1 cellular context compared by ENCODE assay signal in the genomic region with DNA sequence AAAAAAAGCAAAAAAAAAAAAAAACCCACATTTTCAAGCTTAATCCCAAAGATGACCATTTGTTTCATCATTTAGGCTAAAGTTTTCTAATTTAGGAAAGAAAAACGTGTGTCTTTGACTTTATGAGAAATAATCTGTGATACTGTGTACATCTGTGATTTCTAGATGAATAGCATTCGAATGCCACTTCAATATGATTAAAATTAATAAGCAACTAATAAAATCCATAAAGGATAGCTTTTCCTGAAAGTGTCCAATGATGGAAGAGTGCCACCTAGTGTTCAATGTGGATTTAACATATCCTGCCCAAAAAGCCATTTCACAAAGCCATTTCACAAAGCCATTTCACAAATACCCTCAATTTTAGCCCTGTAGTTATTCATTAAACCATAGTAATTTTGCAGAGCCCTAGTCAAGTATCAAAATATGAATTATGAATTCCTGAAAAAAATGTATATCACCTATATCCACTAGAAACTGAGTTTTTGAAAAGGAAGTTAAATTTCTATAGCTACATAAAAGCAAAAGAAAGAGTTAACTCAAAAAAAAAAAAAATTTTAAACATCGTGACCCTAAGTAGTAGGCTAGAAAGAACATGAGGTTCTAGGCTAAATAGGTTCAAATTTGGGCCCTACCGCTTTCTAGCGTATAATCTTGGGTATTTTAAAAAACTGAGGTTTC.
A peak's percentile ranks its signal among the peaks of the same experiment; 100 is the strongest.
TF ChIP-seq lines count a peak whose summit lies in the region.

No MANE protein-coding gene starts in this region.

TF ChIP-seq in K562, 482 proteins besides CTCF, POLR2A, EP300 and RAD21 (continued from another document):
- TF ChIP-seq, protein P1, sequence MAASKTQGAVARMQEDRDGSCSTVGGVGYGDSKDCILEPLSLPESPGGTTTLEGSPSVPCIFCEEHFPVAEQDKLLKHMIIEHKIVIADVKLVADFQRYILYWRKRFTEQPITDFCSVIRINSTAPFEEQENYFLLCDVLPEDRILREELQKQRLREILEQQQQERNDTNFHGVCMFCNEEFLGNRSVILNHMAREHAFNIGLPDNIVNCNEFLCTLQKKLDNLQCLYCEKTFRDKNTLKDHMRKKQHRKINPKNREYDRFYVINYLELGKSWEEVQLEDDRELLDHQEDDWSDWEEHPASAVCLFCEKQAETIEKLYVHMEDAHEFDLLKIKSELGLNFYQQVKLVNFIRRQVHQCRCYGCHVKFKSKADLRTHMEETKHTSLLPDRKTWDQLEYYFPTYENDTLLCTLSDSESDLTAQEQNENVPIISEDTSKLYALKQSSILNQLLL (CRISPR knock-in tag; IDR thresholded peaks at IDR 0.05; ENCODE audit: borderline replicate concordance): no peak
- no peak for TF ChIP-seq JUNB (CRISPR knock-in tag; conservative IDR thresholded peaks at IDR 0.05)
- TF ChIP-seq, protein P2, sequence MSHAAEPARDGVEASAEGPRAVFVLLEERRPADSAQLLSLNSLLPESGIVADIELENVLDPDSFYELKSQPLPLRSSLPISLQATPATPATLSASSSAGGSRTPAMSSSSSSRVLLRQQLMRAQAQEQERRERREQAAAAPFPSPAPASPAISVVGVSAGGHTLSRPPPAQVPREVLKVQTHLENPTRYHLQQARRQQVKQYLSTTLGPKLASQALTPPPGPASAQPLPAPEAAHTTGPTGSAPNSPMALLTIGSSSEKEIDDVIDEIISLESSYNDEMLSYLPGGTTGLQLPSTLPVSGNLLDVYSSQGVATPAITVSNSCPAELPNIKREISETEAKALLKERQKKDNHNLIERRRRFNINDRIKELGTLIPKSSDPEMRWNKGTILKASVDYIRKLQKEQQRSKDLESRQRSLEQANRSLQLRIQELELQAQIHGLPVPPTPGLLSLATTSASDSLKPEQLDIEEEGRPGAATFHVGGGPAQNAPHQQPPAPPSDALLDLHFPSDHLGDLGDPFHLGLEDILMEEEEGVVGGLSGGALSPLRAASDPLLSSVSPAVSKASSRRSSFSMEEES (CRISPR knock-in tag; IDR thresholded peaks at IDR 0.05): no peak
- TF ChIP-seq, protein P3, sequence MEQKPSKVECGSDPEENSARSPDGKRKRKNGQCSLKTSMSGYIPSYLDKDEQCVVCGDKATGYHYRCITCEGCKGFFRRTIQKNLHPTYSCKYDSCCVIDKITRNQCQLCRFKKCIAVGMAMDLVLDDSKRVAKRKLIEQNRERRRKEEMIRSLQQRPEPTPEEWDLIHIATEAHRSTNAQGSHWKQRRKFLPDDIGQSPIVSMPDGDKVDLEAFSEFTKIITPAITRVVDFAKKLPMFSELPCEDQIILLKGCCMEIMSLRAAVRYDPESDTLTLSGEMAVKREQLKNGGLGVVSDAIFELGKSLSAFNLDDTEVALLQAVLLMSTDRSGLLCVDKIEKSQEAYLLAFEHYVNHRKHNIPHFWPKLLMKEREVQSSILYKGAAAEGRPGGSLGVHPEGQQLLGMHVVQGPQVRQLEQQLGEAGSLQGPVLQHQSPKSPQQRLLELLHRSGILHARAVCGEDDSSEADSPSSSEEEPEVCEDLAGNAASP (IDR thresholded peaks at IDR 0.05): no peak
- no peak for TF ChIP-seq ZNF121 (CRISPR knock-in tag; conservative IDR thresholded peaks at IDR 0.05)
- TF ChIP-seq ZC3H8 (IDR thresholded peaks at IDR 0.05): no peak
- no peak for TF ChIP-seq POLR2AphosphoS5 (IDR thresholded peaks at IDR 0.05; ENCODE audit: control insufficient read depth, insufficient read depth, low read depth, low read length)
- no peak for TF ChIP-seq ERF (CRISPR knock-in tag; IDR thresholded peaks at IDR 0.05)
- 0 out of 2 replicates have a peak, but pooled peaks have one; percentile 55 for TF ChIP-seq ZNF589 (CRISPR knock-in tag; IDR thresholded peaks at IDR 0.05; ENCODE audit: low read depth)
- TF ChIP-seq, protein P4, sequence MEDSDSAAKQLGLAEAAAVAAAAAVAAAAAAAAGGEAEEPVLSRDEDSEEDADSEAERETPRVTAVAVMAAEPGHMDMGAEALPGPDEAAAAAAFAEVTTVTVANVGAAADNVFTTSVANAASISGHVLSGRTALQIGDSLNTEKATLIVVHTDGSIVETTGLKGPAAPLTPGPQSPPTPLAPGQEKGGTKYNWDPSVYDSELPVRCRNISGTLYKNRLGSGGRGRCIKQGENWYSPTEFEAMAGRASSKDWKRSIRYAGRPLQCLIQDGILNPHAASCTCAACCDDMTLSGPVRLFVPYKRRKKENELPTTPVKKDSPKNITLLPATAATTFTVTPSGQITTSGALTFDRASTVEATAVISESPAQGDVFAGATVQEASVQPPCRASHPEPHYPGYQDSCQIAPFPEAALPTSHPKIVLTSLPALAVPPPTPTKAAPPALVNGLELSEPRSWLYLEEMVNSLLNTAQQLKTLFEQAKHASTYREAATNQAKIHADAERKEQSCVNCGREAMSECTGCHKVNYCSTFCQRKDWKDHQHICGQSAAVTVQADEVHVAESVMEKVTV (CRISPR knock-in tag; IDR thresholded peaks at IDR 0.05): peak; percentile 87
- no peak for TF ChIP-seq PHF20 (IDR thresholded peaks at IDR 0.05; ENCODE audit: partially characterized antibody)
- TF ChIP-seq POLR2H (tag; IDR thresholded peaks at IDR 0.05; ENCODE audit: low read depth): peak; percentile 51; the same call in 1 of the 2 replicates
- no peak for TF ChIP-seq ZFP30 (CRISPR knock-in tag; IDR thresholded peaks at IDR 0.05; ENCODE audit: borderline replicate concordance)
- no peak for TF ChIP-seq ARID1B (IDR thresholded peaks at IDR 0.05)
- TF ChIP-seq, protein P5, sequence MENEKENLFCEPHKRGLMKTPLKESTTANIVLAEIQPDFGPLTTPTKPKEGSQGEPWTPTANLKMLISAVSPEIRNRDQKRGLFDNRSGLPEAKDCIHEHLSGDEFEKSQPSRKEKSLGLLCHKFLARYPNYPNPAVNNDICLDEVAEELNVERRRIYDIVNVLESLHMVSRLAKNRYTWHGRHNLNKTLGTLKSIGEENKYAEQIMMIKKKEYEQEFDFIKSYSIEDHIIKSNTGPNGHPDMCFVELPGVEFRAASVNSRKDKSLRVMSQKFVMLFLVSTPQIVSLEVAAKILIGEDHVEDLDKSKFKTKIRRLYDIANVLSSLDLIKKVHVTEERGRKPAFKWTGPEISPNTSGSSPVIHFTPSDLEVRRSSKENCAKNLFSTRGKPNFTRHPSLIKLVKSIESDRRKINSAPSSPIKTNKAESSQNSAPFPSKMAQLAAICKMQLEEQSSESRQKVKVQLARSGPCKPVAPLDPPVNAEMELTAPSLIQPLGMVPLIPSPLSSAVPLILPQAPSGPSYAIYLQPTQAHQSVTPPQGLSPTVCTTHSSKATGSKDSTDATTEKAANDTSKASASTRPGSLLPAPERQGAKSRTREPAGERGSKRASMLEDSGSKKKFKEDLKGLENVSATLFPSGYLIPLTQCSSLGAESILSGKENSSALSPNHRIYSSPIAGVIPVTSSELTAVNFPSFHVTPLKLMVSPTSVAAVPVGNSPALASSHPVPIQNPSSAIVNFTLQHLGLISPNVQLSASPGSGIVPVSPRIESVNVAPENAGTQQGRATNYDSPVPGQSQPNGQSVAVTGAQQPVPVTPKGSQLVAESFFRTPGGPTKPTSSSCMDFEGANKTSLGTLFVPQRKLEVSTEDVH (IDR thresholded peaks at IDR 0.05; ENCODE audit: low read depth, partially characterized antibody): peak; percentile 28
- TF ChIP-seq NEUROD1 (IDR thresholded peaks at IDR 0.05; ENCODE audit: borderline replicate concordance, low read depth, low read length, partially characterized antibody): no peak
- TF ChIP-seq, protein P6, sequence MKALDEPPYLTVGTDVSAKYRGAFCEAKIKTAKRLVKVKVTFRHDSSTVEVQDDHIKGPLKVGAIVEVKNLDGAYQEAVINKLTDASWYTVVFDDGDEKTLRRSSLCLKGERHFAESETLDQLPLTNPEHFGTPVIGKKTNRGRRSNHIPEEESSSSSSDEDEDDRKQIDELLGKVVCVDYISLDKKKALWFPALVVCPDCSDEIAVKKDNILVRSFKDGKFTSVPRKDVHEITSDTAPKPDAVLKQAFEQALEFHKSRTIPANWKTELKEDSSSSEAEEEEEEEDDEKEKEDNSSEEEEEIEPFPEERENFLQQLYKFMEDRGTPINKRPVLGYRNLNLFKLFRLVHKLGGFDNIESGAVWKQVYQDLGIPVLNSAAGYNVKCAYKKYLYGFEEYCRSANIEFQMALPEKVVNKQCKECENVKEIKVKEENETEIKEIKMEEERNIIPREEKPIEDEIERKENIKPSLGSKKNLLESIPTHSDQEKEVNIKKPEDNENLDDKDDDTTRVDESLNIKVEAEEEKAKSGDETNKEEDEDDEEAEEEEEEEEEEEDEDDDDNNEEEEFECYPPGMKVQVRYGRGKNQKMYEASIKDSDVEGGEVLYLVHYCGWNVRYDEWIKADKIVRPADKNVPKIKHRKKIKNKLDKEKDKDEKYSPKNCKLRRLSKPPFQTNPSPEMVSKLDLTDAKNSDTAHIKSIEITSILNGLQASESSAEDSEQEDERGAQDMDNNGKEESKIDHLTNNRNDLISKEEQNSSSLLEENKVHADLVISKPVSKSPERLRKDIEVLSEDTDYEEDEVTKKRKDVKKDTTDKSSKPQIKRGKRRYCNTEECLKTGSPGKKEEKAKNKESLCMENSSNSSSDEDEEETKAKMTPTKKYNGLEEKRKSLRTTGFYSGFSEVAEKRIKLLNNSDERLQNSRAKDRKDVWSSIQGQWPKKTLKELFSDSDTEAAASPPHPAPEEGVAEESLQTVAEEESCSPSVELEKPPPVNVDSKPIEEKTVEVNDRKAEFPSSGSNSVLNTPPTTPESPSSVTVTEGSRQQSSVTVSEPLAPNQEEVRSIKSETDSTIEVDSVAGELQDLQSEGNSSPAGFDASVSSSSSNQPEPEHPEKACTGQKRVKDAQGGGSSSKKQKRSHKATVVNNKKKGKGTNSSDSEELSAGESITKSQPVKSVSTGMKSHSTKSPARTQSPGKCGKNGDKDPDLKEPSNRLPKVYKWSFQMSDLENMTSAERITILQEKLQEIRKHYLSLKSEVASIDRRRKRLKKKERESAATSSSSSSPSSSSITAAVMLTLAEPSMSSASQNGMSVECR (CRISPR knock-in tag; IDR thresholded peaks at IDR 0.05): no peak
- no peak for TF ChIP-seq MAFG (tag; conservative IDR thresholded peaks at IDR 0.05)
- TF ChIP-seq, protein P7, sequence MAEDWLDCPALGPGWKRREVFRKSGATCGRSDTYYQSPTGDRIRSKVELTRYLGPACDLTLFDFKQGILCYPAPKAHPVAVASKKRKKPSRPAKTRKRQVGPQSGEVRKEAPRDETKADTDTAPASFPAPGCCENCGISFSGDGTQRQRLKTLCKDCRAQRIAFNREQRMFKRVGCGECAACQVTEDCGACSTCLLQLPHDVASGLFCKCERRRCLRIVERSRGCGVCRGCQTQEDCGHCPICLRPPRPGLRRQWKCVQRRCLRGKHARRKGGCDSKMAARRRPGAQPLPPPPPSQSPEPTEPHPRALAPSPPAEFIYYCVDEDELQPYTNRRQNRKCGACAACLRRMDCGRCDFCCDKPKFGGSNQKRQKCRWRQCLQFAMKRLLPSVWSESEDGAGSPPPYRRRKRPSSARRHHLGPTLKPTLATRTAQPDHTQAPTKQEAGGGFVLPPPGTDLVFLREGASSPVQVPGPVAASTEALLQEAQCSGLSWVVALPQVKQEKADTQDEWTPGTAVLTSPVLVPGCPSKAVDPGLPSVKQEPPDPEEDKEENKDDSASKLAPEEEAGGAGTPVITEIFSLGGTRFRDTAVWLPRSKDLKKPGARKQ (CRISPR knock-in tag; IDR thresholded peaks at IDR 0.05): no peak
- TF ChIP-seq ZNF830 (CRISPR knock-in tag; IDR thresholded peaks at IDR 0.05): no peak
- TF ChIP-seq, protein P8, sequence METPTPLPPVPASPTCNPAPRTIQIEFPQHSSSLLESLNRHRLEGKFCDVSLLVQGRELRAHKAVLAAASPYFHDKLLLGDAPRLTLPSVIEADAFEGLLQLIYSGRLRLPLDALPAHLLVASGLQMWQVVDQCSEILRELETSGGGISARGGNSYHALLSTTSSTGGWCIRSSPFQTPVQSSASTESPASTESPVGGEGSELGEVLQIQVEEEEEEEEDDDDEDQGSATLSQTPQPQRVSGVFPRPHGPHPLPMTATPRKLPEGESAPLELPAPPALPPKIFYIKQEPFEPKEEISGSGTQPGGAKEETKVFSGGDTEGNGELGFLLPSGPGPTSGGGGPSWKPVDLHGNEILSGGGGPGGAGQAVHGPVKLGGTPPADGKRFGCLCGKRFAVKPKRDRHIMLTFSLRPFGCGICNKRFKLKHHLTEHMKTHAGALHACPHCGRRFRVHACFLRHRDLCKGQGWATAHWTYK (CRISPR knock-in tag; IDR thresholded peaks at IDR 0.05): no peak
- TF ChIP-seq ZKSCAN8 (CRISPR knock-in tag; IDR thresholded peaks at IDR 0.05): no peak
- TF ChIP-seq, protein P9, sequence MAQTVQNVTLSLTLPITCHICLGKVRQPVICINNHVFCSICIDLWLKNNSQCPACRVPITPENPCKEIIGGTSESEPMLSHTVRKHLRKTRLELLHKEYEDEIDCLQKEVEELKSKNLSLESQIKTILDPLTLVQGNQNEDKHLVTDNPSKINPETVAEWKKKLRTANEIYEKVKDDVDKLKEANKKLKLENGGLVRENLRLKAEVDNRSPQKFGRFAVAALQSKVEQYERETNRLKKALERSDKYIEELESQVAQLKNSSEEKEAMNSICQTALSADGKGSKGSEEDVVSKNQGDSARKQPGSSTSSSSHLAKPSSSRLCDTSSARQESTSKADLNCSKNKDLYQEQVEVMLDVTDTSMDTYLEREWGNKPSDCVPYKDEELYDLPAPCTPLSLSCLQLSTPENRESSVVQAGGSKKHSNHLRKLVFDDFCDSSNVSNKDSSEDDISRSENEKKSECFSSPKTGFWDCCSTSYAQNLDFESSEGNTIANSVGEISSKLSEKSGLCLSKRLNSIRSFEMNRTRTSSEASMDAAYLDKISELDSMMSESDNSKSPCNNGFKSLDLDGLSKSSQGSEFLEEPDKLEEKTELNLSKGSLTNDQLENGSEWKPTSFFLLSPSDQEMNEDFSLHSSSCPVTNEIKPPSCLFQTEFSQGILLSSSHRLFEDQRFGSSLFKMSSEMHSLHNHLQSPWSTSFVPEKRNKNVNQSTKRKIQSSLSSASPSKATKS (CRISPR knock-in tag; IDR thresholded peaks at IDR 0.05): no peak
- TF ChIP-seq FOSL1 (tag; conservative IDR thresholded peaks at IDR 0.05): no peak; the same call in 1 of the 2 replicates
- no peak for TF ChIP-seq DMBX1 (CRISPR knock-in tag; IDR thresholded peaks at IDR 0.05; ENCODE audit: borderline replicate concordance)
- no peak for TF ChIP-seq CHD4 (IDR thresholded peaks at IDR 0.05; ENCODE audit: insufficient read depth, insufficient replicate concordance, low read depth, low read length, poor library complexity, severe bottlenecking)
- no peak for TF ChIP-seq RCOR1 (IDR thresholded peaks at IDR 0.05; ENCODE audit: borderline replicate concordance in 1 of 2, low read depth in 2 of 2, low read length in 2 of 2)
- 0 out of 2 replicates have a peak, but pooled peaks have one; percentile 36 for TF ChIP-seq LCOR (CRISPR knock-in tag; IDR thresholded peaks at IDR 0.05)
- TF ChIP-seq SMC3 (conservative IDR thresholded peaks at IDR 0.05; ENCODE audit: insufficient read depth, low read depth, low read length): peak; percentile 75
- no peak for TF ChIP-seq ZNF408 (CRISPR knock-in tag; IDR thresholded peaks at IDR 0.05; ENCODE audit: low read depth)
- TF ChIP-seq NFE2 (IDR thresholded peaks at IDR 0.05; ENCODE audit: low read depth): no peak
- TF ChIP-seq HNRNPL (IDR thresholded peaks at IDR 0.05; ENCODE audit: low read depth, low read length): no peak
- TF ChIP-seq ARNT (IDR thresholded peaks at IDR 0.05): peak in 1 of 2 experiments; percentile 32; a peak in 1 of 4 replicates
- no peak for TF ChIP-seq ZNF695 (CRISPR knock-in tag; IDR thresholded peaks at IDR 0.05)
